In the genomic region with DNA sequence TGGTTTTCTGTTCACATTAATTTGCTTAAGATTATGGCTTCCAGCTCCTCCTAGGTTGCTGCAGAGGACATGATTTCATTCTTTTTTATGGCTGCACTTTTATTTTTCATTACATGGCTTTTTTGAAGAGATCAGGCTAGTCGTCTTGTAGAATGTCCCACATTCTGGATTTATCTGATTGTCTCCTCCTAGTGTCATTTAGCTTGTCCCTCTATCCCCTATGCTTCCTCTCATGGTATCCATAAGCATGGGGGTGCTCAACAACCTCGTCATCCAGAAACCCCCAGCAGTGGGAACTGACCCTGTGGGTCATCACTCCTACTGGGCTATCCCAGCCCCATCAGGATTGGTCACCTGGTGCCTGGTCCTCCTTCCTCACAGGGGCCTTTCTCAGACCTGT, we compare ENCODE assay signal across 1 cellular context.
TF ChIP-seq lines count a peak whose summit lies in the region.

No MANE protein-coding gene starts in this region.

TF ChIP-seq in K562, 482 proteins besides CTCF, POLR2A, EP300 and RAD21 (continued from another document):
- TF ChIP-seq, protein P1, sequence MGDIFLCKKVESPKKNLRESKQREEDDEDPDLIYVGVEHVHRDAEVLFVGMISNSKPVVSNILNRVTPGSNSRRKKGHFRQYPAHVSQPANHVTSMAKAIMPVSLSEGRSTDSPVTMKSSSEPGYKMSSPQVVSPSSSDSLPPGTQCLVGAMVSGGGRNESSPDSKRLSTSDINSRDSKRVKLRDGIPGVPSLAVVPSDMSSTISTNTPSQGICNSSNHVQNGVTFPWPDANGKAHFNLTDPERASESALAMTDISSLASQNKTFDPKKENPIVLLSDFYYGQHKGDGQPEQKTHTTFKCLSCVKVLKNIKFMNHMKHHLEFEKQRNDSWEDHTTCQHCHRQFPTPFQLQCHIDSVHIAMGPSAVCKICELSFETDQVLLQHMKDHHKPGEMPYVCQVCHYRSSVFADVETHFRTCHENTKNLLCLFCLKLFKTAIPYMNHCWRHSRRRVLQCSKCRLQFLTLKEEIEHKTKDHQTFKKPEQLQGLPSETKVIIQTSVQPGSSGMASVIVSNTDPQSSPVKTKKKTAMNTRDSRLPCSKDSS (IDR thresholded peaks at IDR 0.05; ENCODE audit: low read depth, partially characterized antibody), result peak; percentile 31
